ENCODE assay signal across 13 cellular contexts in the genomic region with DNA sequence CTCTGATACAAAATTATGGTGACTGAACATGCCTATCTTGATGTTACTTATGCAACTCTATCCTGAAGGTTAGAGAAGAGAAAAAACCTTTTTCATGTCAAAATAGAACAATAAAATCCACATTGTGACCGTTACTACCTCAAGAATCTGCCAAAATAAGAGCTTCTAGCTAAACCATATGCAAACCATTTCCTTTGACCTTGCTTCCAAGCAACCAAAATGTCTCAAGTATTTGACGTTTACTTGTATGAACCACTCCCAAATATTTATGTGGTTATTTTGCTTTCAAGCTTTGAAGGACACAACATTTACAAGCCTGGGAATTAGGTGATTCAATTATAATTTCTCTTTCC.
DNase-seq lines count a peak whose midpoint lies in the region; ATAC-seq and TF ChIP-seq lines count a peak whose summit lies in the region.
"Had no signal": no experiment of that assay in that cellular context is flagged by ENCODE, and none has a peak within 500 bp of the region (broad histone marks: within the 10 kb centered on the region; RNA-seq: fewer than 3 reads in every experiment).

No MANE protein-coding gene starts in this region.

- DNase-seq in nephron progenitor cell (no peak), midbrain (lab: John Stamatoyannopoulos, UW) (no peak), cerebellar nuclear complex (lab: John Stamatoyannopoulos, UW) (no peak), NCI-H524 (lab: John Stamatoyannopoulos, UW) (no peak)
- DNase-seq: effector CD8-positive, alpha-beta T cell; islet precursor cell; NCI-H1417 treated with DMSO at 0.1 percent for 48 hours; SIG-M5 had no signal

- peaks cover 27% of the 10 kb centered on the region for H3K4me1 Mint-ChIP-seq in nephron progenitor cell

- H3K27ac ChIP-seq in iPS-18a (ENCODE audit: low read length), result peak overlapping the region; percentile 86
- H3K27ac ChIP-seq: parathyroid adenoma had no signal

- peaks cover 3% of the 10 kb centered on the region for H3K36me3 Mint-ChIP-seq in nephron progenitor cell (ENCODE audit: low read depth)

- H3K9me3 ChIP-seq in iPS-18a (ENCODE audit: control insufficient read depth, low read depth, low read length), result no peaks in the 10 kb centered on the region

- H3K27ac Mint-ChIP-seq in nephron progenitor cell, result no peak overlapping the region

- peak overlapping the region; percentile 18 for H3K4me3 ChIP-seq in iPS-18a (ENCODE audit: low read length)

- H3K4me3 Mint-ChIP-seq in nephron progenitor cell, result no peak overlapping the region

- ATAC-seq in GM18511 (IDR thresholded peaks at IDR 0.05; ENCODE audit: unreplicated experiment), result peak; percentile 43
- peak; percentile 55 for ATAC-seq in GM21529 (IDR thresholded peaks at IDR 0.05; ENCODE audit: unreplicated experiment)
- peak; percentile 58 for ATAC-seq in HG03565 (IDR thresholded peaks at IDR 0.05; ENCODE audit: unreplicated experiment)

- H3K36me3 ChIP-seq in iPS-18a (ENCODE audit: control insufficient read depth, low read depth, low read length), result no peaks in the 10 kb centered on the region

- peak overlapping the region; percentile 41 for H3K9ac ChIP-seq in iPS-18a (ENCODE audit: low read length)
- H3K9ac ChIP-seq: parathyroid adenoma had no signal

- peaks cover 64% of the 10 kb centered on the region for H3K4me1 ChIP-seq in iPS-18a (ENCODE audit: control insufficient read depth, low read depth, low read length)
- H3K4me1 ChIP-seq: parathyroid adenoma had no signal

- H3K9me3 Mint-ChIP-seq in nephron progenitor cell, result peaks cover 8% of the 10 kb centered on the region

- no peak for TF ChIP-seq CTCF in nephron progenitor cell (IDR thresholded peaks at IDR 0.05)

- peaks cover 3% of the 10 kb centered on the region for H3K27me3 Mint-ChIP-seq in nephron progenitor cell (ENCODE audit: low read depth, poor library complexity)

- H3K27me3 ChIP-seq in iPS-18a (ENCODE audit: control insufficient read depth, insufficient read depth, low read length), result no peaks in the 10 kb centered on the region
